9 cellular contexts compared by ENCODE assay signal in genomic region chr21:38985423-38986378, GRCh38.
DNase-seq lines count a peak whose midpoint lies in the region; ATAC-seq, FAIRE-seq and TF ChIP-seq lines count a peak whose summit lies in the region.
"Had no signal": no experiment of that assay in that cellular context is flagged by ENCODE, and none has a peak within 500 bp of the region (broad histone marks: within the 10 kb centered on the region; RNA-seq: fewer than 3 reads in every experiment).

No MANE protein-coding gene starts in this region.

- CTCF ChIA-PET in MCF 10A (lab: Yijun Ruan, JAX) = interaction anchor here (0.7 to 1.1 kb wide), 3 partner anchors 9 to 132 kb away, joined by 3 to 6 read pairs (median 3); no protein-coding TSS in a partner anchor

- no TSS peak for BruUV-seq in MCF 10A (replicated peaks; lab: Mats Ljungman, UMichigan)

- intact Hi-C loops in MCF 10A (cut with micrococcal nuclease) = no loop called here

- no peaks in the 10 kb centered on the region for H3K9me2 ChIP-seq in Karpas-422 (replicated peaks; ENCODE audit: insufficient read depth, low read length)

- no peak for TF ChIP-seq POLR2A in GM12892 (IDR thresholded peaks at IDR 0.05; ENCODE audit: low read depth, low read length)

- no peak for TF ChIP-seq CTCF in MCF 10A (IDR thresholded peaks at IDR 0.05; ENCODE audit: unreplicated experiment)

- no peak for FAIRE-seq in GM12892 (lab: Jason Lieb, UNC)

- no peaks in the 10 kb centered on the region for H3K9me3 Mint-ChIP-seq in MCF 10A (ENCODE audit: unreplicated experiment)

- peaks cover 6% of the 10 kb centered on the region for H3K36me3 Mint-ChIP-seq in MCF 10A (ENCODE audit: insufficient read depth, unreplicated experiment)

- peak overlapping the region; percentile 46 for H3K4me2 ChIP-seq in Karpas-422 (ENCODE audit: low read depth, low read length, poor library complexity, severe bottlenecking)

- H3K36me3 ChIP-seq in Karpas-422 (ENCODE audit: insufficient read depth, low read length) = no peaks in the 10 kb centered on the region
- H3K36me3 ChIP-seq in mucosa of rectum (ENCODE audit: control insufficient read depth in 2 of 2, insufficient read depth in 2 of 2, low read length in 2 of 2) = no peaks in the 10 kb centered on the region

- no peaks in the 10 kb centered on the region for H3K27me3 Mint-ChIP-seq in MCF 10A (ENCODE audit: insufficient read depth, unreplicated experiment)

- H3K4me1 ChIP-seq in Karpas-422 (ENCODE audit: low read length) (peaks cover 45% of the 10 kb centered on the region), mucosa of rectum (ENCODE audit: control insufficient read depth in 2 of 2, insufficient read depth in 2 of 2, low read length in 2 of 2) (peaks cover 9 to 14% of the 10 kb centered on the region in 2 donors)

- H3K4me3 ChIP-seq in Karpas-422 (ENCODE audit: low read length) (peak overlapping the region; percentile 29; the same call in 1 of the 2 replicates), mucosa of rectum (ENCODE audit: low read length in 2 of 2) (no peak overlapping the region)

- H4K20me1 ChIP-seq in Karpas-422 (ENCODE audit: insufficient read depth, low read depth, low read length) = no peaks in the 10 kb centered on the region

- DNase-seq in GM12892 (ENCODE audit: insufficient read length) (peak; percentile 30), Karpas-422 (peak; percentile 59), SHP77 treated with DMSO at 0.1 percent for 48 hours (lab: John Stamatoyannopoulos, UW) (peak; percentile 76), MCF 10A (ENCODE audit: unreplicated experiment) (peak; percentile 67), stromal cell of bone marrow (ENCODE audit: low read depth) (peak; percentile 89), G401 (ENCODE audit: low spot score) (no peak)

- H3K79me2 ChIP-seq in Karpas-422 (ENCODE audit: low read length) = no peaks in the 10 kb centered on the region

- in situ Hi-C loops in G401 (cut with HindIII; ENCODE audit: low sequenced_read_pairs) = no loop called here

- H3K4me3 Mint-ChIP-seq in MCF 10A (ENCODE audit: unreplicated experiment) = peak overlapping the region; percentile 17

- no peak overlapping the region for H3K27ac ChIP-seq in Karpas-422 (ENCODE audit: low read length)
- H3K27ac ChIP-seq in mucosa of rectum (ENCODE audit: low read depth in 2 of 2, low read length in 2 of 2) = peak overlapping the region; percentile 53 to 54

- no peaks in the 10 kb centered on the region for H3K9me3 ChIP-seq in Karpas-422 (ENCODE audit: low read length)
- no peaks in the 10 kb centered on the region for H3K9me3 ChIP-seq in mucosa of rectum (ENCODE audit: control insufficient read depth in 2 of 2, low read length in 2 of 2)

- POLR2A ChIA-PET in MCF 10A (lab: Yijun Ruan, JAX) = interaction anchor here (0.7 to 2.1 kb wide), 13 partner anchors 9 to 200 kb away, joined by 3 to 12 read pairs (median 3); no protein-coding TSS in a partner anchor

- 0 out of 2 replicates have a peak overlapping the region, but pooled peaks have one; percentile 9 for H2AFZ ChIP-seq in Karpas-422 (ENCODE audit: low read length)

- no peaks in the 10 kb centered on the region for H3K27me3 ChIP-seq in Karpas-422 (ENCODE audit: low read length)
- H3K27me3 ChIP-seq in mucosa of rectum (ENCODE audit: control insufficient read depth in 2 of 2, insufficient read depth in 2 of 2, low read length in 2 of 2) = no peaks in the 10 kb centered on the region

- H3K27ac Mint-ChIP-seq in MCF 10A (ENCODE audit: low read depth, unreplicated experiment) = peak overlapping the region; percentile 54
- H3K27ac Mint-ChIP-seq: T-cell had no signal

- no peak for ATAC-seq in HG03175 (IDR thresholded peaks at IDR 0.05; ENCODE audit: unreplicated experiment)

- H3K9ac ChIP-seq in Karpas-422 (ENCODE audit: low read length) (peak overlapping the region; percentile 34; the same call in 1 of the 2 replicates), mucosa of rectum (ENCODE audit: low read depth in 1 of 2, low read length in 2 of 2) (peak overlapping the region in 1 of 2 donors; percentile 1)

- H3K4me1 Mint-ChIP-seq in MCF 10A (ENCODE audit: insufficient read depth, unreplicated experiment) = peaks cover 30% of the 10 kb centered on the region
